ENCODE assay signal across 15 cellular contexts in genomic region chr12:64688715-64689114, GRCh38.
DNase-seq lines count a peak whose midpoint lies in the region; ATAC-seq and TF ChIP-seq lines count a peak whose summit lies in the region.
"Had no signal": no experiment of that assay in that cellular context is flagged by ENCODE, and none has a peak within 500 bp of the region (broad histone marks: within the 10 kb centered on the region; RNA-seq: fewer than 3 reads in every experiment).

No MANE protein-coding gene starts in this region.

- peak overlapping the region; percentile 40 for H3K4me3 Mint-ChIP-seq in activated naive CD4-positive, alpha-beta T cell treated with anti-CD3 and anti-CD28 coated beads for 36 hours
- H3K4me3 Mint-ChIP-seq in activated CD8-positive, alpha-beta T cell treated with anti-CD3 and anti-CD28 coated beads for 36 hours: no peak overlapping the region
- H3K4me3 Mint-ChIP-seq in stimulated activated naive CD8-positive, alpha-beta T cell treated with anti-CD3 and anti-CD28 coated beads, Interleukin-15, amount 100 ng/mL, for 72 hours: peak overlapping the region; percentile 45 to 66
- H3K4me3 Mint-ChIP-seq: stimulated activated memory B cell treated with anti-CD40 and anti-IgM and Interleukin-4, amounts not matched to agents 10 μg/mL and 1 μg/mL and 100 μg/mL, for 72 hours had no signal

- no peaks in the 10 kb centered on the region for H3K9me3 ChIP-seq in right cardiac atrium (ENCODE audit: control insufficient read depth, low read length)
- H3K9me3 ChIP-seq: adrenal gland had no signal

- no peak for TF ChIP-seq CTCF in activated CD8-positive, alpha-beta T cell treated with anti-CD3 and anti-CD28 coated beads for 36 hours (IDR thresholded peaks at IDR 0.05)

- CTCF ChIA-PET in activated naive CD4-positive, alpha-beta T cell treated with anti-CD3 and anti-CD28 coated beads for 36 hours (lab: Charles Lee): interaction anchor here (0.6 to 2.8 kb wide), 8 partner anchors 9 to 221 kb away, joined by 3 to 15 read pairs (median 4); no protein-coding TSS in a partner anchor
- CTCF ChIA-PET in activated CD8-positive, alpha-beta T cell treated with anti-CD3 and anti-CD28 coated beads for 36 hours (lab: Charles Lee): interaction anchor here (0.8 to 11.9 kb wide), 6 partner anchors 9 to 139 kb away, joined by 3 to 141 read pairs (median 8); no protein-coding TSS in a partner anchor

- H3K9me3 Mint-ChIP-seq in activated naive CD4-positive, alpha-beta T cell treated with anti-CD3 and anti-CD28 coated beads for 36 hours: peaks cover 1% of the 10 kb centered on the region
- no peaks in the 10 kb centered on the region for H3K9me3 Mint-ChIP-seq in activated CD8-positive, alpha-beta T cell treated with anti-CD3 and anti-CD28 coated beads for 36 hours
- peaks cover 0 to 6% of the 10 kb centered on the region in 2 donors for H3K9me3 Mint-ChIP-seq in stimulated activated naive CD8-positive, alpha-beta T cell treated with anti-CD3 and anti-CD28 coated beads, Interleukin-15, amount 100 ng/mL, for 72 hours
- H3K9me3 Mint-ChIP-seq: stimulated activated memory B cell treated with anti-CD40 and anti-IgM and Interleukin-4, amounts not matched to agents 10 μg/mL and 1 μg/mL and 100 μg/mL, for 72 hours had no signal

- ATAC-seq in activated CD8-positive, alpha-beta T cell treated with anti-CD3 and anti-CD28 coated beads for 36 hours: no peak
- ATAC-seq in right cardiac atrium: no peak
- no peak for ATAC-seq in stimulated activated naive CD8-positive, alpha-beta T cell treated with anti-CD3 and anti-CD28 coated beads, Interleukin-15, amount 100 ng/mL, for 72 hours
- ATAC-seq in HG03139 (IDR thresholded peaks at IDR 0.05; ENCODE audit: unreplicated experiment): no peak
- ATAC-seq: stimulated activated memory B cell treated with anti-CD40 and anti-IgM and Interleukin-4, amounts not matched to agents 10 μg/mL and 1 μg/mL and 100 μg/mL, for 72 hours had no signal

- POLR2A ChIA-PET in activated CD8-positive, alpha-beta T cell treated with anti-CD3 and anti-CD28 coated beads for 36 hours (lab: Charles Lee): interaction anchor here (0.7 to 1.9 kb wide), 4 partner anchors 9 to 79 kb away, joined by 3 to 6 read pairs (median 4); partner anchors contain the start of gene RASSF3

- no peak for DNase-seq in activated naive CD4-positive, alpha-beta T cell treated with anti-CD3 and anti-CD28 coated beads for 36 hours
- no peak for DNase-seq in activated naive CD4-positive, alpha-beta T cell treated with Interleukin-2 at 50 U/mL for 16 hours
- no peak for DNase-seq in activated CD8-positive, alpha-beta T cell treated with anti-CD3 and anti-CD28 coated beads for 36 hours
- DNase-seq in right cardiac atrium (no peak), iPS-NIHi7 (ENCODE audit: extremely low spot score) (no peak), KG1 (lab: John Stamatoyannopoulos, UW) (no peak)
- DNase-seq in stimulated activated naive CD8-positive, alpha-beta T cell treated with anti-CD3 and anti-CD28 coated beads, Interleukin-15, amount 100 ng/mL, for 72 hours: no peak
- DNase-seq: adrenal gland, GM23248, mesenchymal stem cell, NCI-H146, SIG-M5 had no signal

- H3K4me3 ChIP-seq in right cardiac atrium (ENCODE audit: low read length): no peak overlapping the region
- H3K4me3 ChIP-seq: adrenal gland, GM23248, skin epidermis had no signal

- peak overlapping the region; percentile 78 for H3K27ac Mint-ChIP-seq in activated naive CD4-positive, alpha-beta T cell treated with anti-CD3 and anti-CD28 coated beads for 36 hours
- peak overlapping the region; percentile 35 for H3K27ac Mint-ChIP-seq in activated CD8-positive, alpha-beta T cell treated with anti-CD3 and anti-CD28 coated beads for 36 hours
- peak overlapping the region in 1 of 2 donors; percentile 41 for H3K27ac Mint-ChIP-seq in stimulated activated naive CD8-positive, alpha-beta T cell treated with anti-CD3 and anti-CD28 coated beads, Interleukin-15, amount 100 ng/mL, for 72 hours

- intact Hi-C loops in activated naive CD4-positive, alpha-beta T cell treated with anti-CD3 and anti-CD28 coated beads for 36 hours (cut with micrococcal nuclease): no loop called here
- intact Hi-C loops in activated CD8-positive, alpha-beta T cell treated with anti-CD3 and anti-CD28 coated beads for 36 hours (cut with micrococcal nuclease): no loop called here
- intact Hi-C loops in right cardiac atrium (cut with DNase I): no loop called here

- H3K27ac ChIP-seq in right cardiac atrium (ENCODE audit: low read length): peak overlapping the region; percentile 87
- H3K27ac ChIP-seq: GM23248 had no signal

- peaks cover 9% of the 10 kb centered on the region for H3K4me1 ChIP-seq in right cardiac atrium (ENCODE audit: control insufficient read depth, insufficient read depth, low read length)

- WGBS in right cardiac atrium: 65% methylated on average over 7 of the region's 7 CpGs

- H3K27me3 Mint-ChIP-seq in activated naive CD4-positive, alpha-beta T cell treated with anti-CD3 and anti-CD28 coated beads for 36 hours (ENCODE audit: low read depth): no peaks in the 10 kb centered on the region
- no peaks in the 10 kb centered on the region for H3K27me3 Mint-ChIP-seq in activated CD8-positive, alpha-beta T cell treated with anti-CD3 and anti-CD28 coated beads for 36 hours
- no peaks in the 10 kb centered on the region for H3K27me3 Mint-ChIP-seq in stimulated activated naive CD8-positive, alpha-beta T cell treated with anti-CD3 and anti-CD28 coated beads, Interleukin-15, amount 100 ng/mL, for 72 hours
- H3K27me3 Mint-ChIP-seq: stimulated activated memory B cell treated with anti-CD40 and anti-IgM and Interleukin-4, amounts not matched to agents 10 μg/mL and 1 μg/mL and 100 μg/mL, for 72 hours had no signal

- peaks cover 72% of the 10 kb centered on the region for H3K4me1 Mint-ChIP-seq in activated naive CD4-positive, alpha-beta T cell treated with anti-CD3 and anti-CD28 coated beads for 36 hours (ENCODE audit: low read depth)
- H3K4me1 Mint-ChIP-seq in activated CD8-positive, alpha-beta T cell treated with anti-CD3 and anti-CD28 coated beads for 36 hours (ENCODE audit: low read depth): peaks cover 73% of the 10 kb centered on the region
- peaks cover 61% of the 10 kb centered on the region for H3K4me1 Mint-ChIP-seq in stimulated activated naive CD8-positive, alpha-beta T cell treated with anti-CD3 and anti-CD28 coated beads, Interleukin-15, amount 100 ng/mL, for 72 hours

- no peaks in the 10 kb centered on the region for H3K27me3 ChIP-seq in right cardiac atrium (ENCODE audit: control insufficient read depth, insufficient read depth)
- H3K27me3 ChIP-seq: adrenal gland had no signal

- H3K36me3 Mint-ChIP-seq in activated naive CD4-positive, alpha-beta T cell treated with anti-CD3 and anti-CD28 coated beads for 36 hours (ENCODE audit: low read depth): peaks cover 50% of the 10 kb centered on the region
- peaks cover 63% of the 10 kb centered on the region for H3K36me3 Mint-ChIP-seq in activated CD8-positive, alpha-beta T cell treated with anti-CD3 and anti-CD28 coated beads for 36 hours (ENCODE audit: low read depth)
